ENCODE assay signal across 8 cellular contexts in the genomic region with DNA sequence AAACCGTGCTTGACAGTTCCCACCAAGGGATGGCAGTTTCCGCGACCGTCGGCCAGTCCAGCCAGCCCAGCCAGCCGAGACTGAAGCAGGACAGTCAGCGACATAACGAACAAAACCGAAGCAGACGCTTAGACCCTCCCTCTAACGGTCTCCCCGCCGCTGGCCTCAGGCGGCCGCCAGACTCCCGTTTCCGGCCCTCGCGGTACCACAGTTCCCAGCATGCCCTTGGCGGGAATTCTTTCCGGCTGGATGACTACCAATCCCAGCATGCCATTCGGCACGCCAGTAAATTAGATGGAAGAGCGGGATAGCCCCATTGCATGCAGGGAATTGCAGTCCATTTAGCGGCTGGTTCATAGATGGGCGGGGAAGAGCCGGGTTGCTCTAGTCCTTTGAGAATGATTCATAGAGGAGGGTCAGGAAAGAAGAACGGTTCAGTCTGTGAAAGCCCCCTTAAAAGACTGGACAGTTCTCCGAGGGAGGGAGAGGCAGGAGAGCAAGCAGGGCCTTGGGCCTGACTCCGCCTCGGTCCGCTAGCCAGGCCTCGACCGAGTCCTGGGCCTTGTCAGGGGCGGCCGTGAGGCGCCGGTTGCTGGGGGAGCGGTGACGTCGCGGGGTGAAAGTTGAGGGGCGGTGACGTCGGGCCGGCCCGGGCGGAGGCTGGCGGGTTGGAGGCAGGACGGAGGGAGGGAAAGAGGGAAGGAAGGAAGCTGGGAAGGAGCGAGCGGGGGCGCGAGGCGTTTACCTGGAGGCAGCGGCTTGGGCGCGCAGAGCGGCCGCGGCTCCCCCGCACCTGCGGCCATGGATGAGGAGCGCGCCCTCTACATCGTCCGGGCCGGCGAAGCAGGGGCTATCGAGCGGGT. TPM values are rescaled to one million over a fixed set of nuclear protein-coding genes. Genes with fewer than 3 reads are reported as not detected.
A peak's percentile ranks its signal among the peaks of the same experiment; 100 is the strongest.
DNase-seq lines count a peak whose midpoint lies in the region; ATAC-seq and TF ChIP-seq lines count a peak whose summit lies in the region.

A gene with protein sequence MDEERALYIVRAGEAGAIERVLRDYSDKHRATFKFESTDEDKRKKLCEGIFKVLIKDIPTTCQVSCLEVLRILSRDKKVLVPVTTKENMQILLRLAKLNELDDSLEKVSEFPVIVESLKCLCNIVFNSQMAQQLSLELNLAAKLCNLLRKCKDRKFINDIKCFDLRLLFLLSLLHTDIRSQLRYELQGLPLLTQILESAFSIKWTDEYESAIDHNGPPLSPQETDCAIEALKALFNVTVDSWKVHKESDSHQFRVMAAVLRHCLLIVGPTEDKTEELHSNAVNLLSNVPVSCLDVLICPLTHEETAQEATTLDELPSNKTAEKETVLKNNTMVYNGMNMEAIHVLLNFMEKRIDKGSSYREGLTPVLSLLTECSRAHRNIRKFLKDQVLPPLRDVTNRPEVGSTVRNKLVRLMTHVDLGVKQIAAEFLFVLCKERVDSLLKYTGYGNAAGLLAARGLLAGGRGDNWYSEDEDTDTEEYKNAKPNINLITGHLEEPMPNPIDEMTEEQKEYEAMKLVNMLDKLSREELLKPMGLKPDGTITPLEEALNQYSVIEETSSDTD (plus strand): TSS at position 738 of the 863 bp plus-strand sequence. CDS start 64 bp downstream, at position 802.

- intact Hi-C loops in CD14-positive monocyte (cut with micrococcal nuclease): no loop called here
- intact Hi-C loops in activated CD8-positive, alpha-beta T cell treated with anti-CD3 and anti-CD28 coated beads for 36 hours (cut with micrococcal nuclease): no loop called here
- intact Hi-C loops in lower lobe of right lung (cut with DNase I): no loop called here

- H3K4me3 ChIP-seq in lower lobe of right lung: peak within 1 kb of the TSS; percentile 84

- H3K27me3 Mint-ChIP-seq in CD14-positive monocyte (ENCODE audit: low read depth in 3 of 3): peaks cover 9 to 13% (median 9%) of the 10 kb centered on the region in 3 donors
- H3K27me3 Mint-ChIP-seq in activated CD8-positive, alpha-beta T cell treated with anti-CD3 and anti-CD28 coated beads for 36 hours: no peaks in the 10 kb centered on the region

- H3K27ac ChIP-seq in lower lobe of right lung: peak within 1 kb of the TSS; percentile 95

- no peaks in the 10 kb centered on the region for H3K9me3 ChIP-seq in lower lobe of right lung

- DNase-seq in CD14-positive monocyte (ENCODE audit: low spot score): peak; percentile 78
- DNase-seq in NCI-H82 treated with DMSO at 0.1 percent for 48 hours (lab: John Stamatoyannopoulos, UW; ENCODE audit: unreplicated experiment): peak; percentile 99
- peak; percentile 85 for DNase-seq in activated CD8-positive, alpha-beta T cell treated with anti-CD3 and anti-CD28 coated beads for 36 hours
- peak; percentile 99 for DNase-seq in ecto neural progenitor cell (ENCODE audit: low spot score)
- DNase-seq in lower lobe of right lung: peak; percentile 94
- DNase-seq in stimulated activated CD4-positive, alpha-beta T cell treated with anti-CD3 and anti-CD28 coated beads, TNF-alpha, amount 100 ng/mL, for 24 hours (ENCODE audit: low read depth in 3 of 3): peak; percentile 71 to 85 (median 72)

- peaks cover 0 to 3% (median 0%) of the 10 kb centered on the region in 7 donors for H3K9me3 Mint-ChIP-seq in CD14-positive monocyte
- H3K9me3 Mint-ChIP-seq in activated CD8-positive, alpha-beta T cell treated with anti-CD3 and anti-CD28 coated beads for 36 hours: no peaks in the 10 kb centered on the region

- TF ChIP-seq CTCF in CD14-positive monocyte (IDR thresholded peaks at IDR 0.05) (no peak), lower lobe of right lung (IDR thresholded peaks at IDR 0.05) (no peak)
- no peak for TF ChIP-seq CTCF in activated CD8-positive, alpha-beta T cell treated with anti-CD3 and anti-CD28 coated beads for 36 hours (IDR thresholded peaks at IDR 0.05)

- peaks cover 0 to 2% of the 10 kb centered on the region in 2 donors for H3K36me3 Mint-ChIP-seq in CD14-positive monocyte
- peaks cover 5% of the 10 kb centered on the region for H3K36me3 Mint-ChIP-seq in activated CD8-positive, alpha-beta T cell treated with anti-CD3 and anti-CD28 coated beads for 36 hours (ENCODE audit: low read depth)

- H3K27me3 ChIP-seq in lower lobe of right lung (ENCODE audit: low read depth): no peaks in the 10 kb centered on the region

- POLR2A ChIA-PET in activated CD8-positive, alpha-beta T cell treated with anti-CD3 and anti-CD28 coated beads for 36 hours (lab: Charles Lee): interaction anchor here (1.0 to 1.9 kb wide), 5 partner anchors 16 to 60 kb away, joined by 3 to 6 read pairs (median 3); no protein-coding TSS in a partner anchor

- CTCF ChIA-PET in activated CD8-positive, alpha-beta T cell treated with anti-CD3 and anti-CD28 coated beads for 36 hours (lab: Charles Lee): interaction anchor here (1.1 to 1.5 kb wide), 2 partner anchors 35 to 38 kb away, joined by 3 to 5 read pairs; no protein-coding TSS in a partner anchor

- ATAC-seq in GM19397 (IDR thresholded peaks at IDR 0.05; ENCODE audit: unreplicated experiment): peak; percentile 90
- ATAC-seq in HG03571 (IDR thresholded peaks at IDR 0.05; ENCODE audit: unreplicated experiment): peak; percentile 90
- peak; percentile 91 for ATAC-seq in activated CD8-positive, alpha-beta T cell treated with anti-CD3 and anti-CD28 coated beads for 36 hours
- peak; percentile 97 to 98 for ATAC-seq in lower lobe of right lung

- peak within 1 kb of the TSS; percentile 97 to 99 (median 98) for H3K27ac Mint-ChIP-seq in CD14-positive monocyte
- peak within 1 kb of the TSS; percentile 99 for H3K27ac Mint-ChIP-seq in activated CD8-positive, alpha-beta T cell treated with anti-CD3 and anti-CD28 coated beads for 36 hours

- peaks cover 26% of the 10 kb centered on the region for H3K4me1 Mint-ChIP-seq in CD14-positive monocyte
- peaks cover 32% of the 10 kb centered on the region for H3K4me1 Mint-ChIP-seq in activated CD8-positive, alpha-beta T cell treated with anti-CD3 and anti-CD28 coated beads for 36 hours (ENCODE audit: low read depth)

- H3K4me3 Mint-ChIP-seq in CD14-positive monocyte: peak within 1 kb of the TSS; percentile 93 to 97
- H3K4me3 Mint-ChIP-seq in activated CD8-positive, alpha-beta T cell treated with anti-CD3 and anti-CD28 coated beads for 36 hours: peak within 1 kb of the TSS; percentile 98

- H3K4me1 ChIP-seq in lower lobe of right lung: peaks cover 15% of the 10 kb centered on the region

- no peaks in the 10 kb centered on the region for H3K36me3 ChIP-seq in lower lobe of right lung

RNA-seq across cellular contexts. Expression of the gene that starts here (rescaled TPM):
- 1 to 10 TPM; 2.7 TPM for polyA plus RNA-seq in CD14-positive monocyte
- 10 to 100 TPM; 10.4 to 11.0 TPM for total RNA-seq in activated CD8-positive, alpha-beta T cell treated with anti-CD3 and anti-CD28 coated beads for 36 hours
- 16.7 TPM for total RNA-seq in lower lobe of right lung

Comparison
In these comparisons a context has a peak if more than half of its experiments do, and no peak if none do; other contexts are left out.
1. Peak in every context shown above with its lines: DNase-seq, ATAC-seq, H3K4me3 ChIP-seq and H3K27ac ChIP-seq.